8 cellular contexts compared by ENCODE assay signal in the genomic region with DNA sequence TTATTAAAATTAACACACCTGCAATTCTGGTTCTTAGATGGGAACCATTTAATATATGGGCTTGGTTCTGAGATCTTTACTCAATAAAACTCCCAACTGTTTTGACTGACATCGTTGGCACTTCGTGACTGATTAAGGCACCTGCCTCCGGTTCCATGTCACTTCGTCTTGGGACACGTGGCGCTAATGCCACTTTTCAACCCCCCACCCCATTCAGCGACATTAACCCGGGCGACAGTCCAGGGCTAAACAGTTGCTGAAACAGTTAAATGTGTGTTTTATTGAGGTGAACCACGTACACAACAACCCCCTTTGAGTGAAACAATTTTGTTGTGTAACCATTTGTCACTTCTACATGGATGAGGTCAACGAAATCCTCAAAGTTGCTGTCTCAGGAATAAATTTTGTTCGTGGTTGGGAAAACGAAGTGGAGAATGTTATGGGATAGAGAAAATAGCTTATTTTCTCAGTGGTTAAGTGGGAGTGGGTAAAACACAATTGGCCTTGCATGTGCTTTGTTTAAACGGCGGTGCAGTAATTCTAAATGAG. TPM values are rescaled to one million over a fixed set of nuclear protein-coding genes. Genes with fewer than 3 reads are reported as not detected.
DNase-seq lines count a peak whose midpoint lies in the region; ATAC-seq, FAIRE-seq and TF ChIP-seq lines count a peak whose summit lies in the region.

No MANE protein-coding gene starts in this region.

- H3K4me3 ChIP-seq in kidney (ENCODE audit: low read length in 2 of 2) = peak overlapping the region; percentile 60 to 79
- H3K4me3 ChIP-seq in testis = peak overlapping the region; percentile 76 to 86

- H3K27ac ChIP-seq in kidney (ENCODE audit: low read depth in 2 of 2, low read length in 2 of 2) = peak overlapping the region; percentile 91 to 98
- peak overlapping the region; percentile 98 to 99 for H3K27ac ChIP-seq in testis

- peak; percentile 69 for DNase-seq in activated CD4-positive, alpha-beta T cell treated with anti-CD3 and anti-CD28 coated beads, Interleukin-2, amount 10 ng/mL, durations not matched to agents 24 days and 14 days
- DNase-seq in activated CD4-positive, alpha-beta T cell treated with anti-CD3 and anti-CD28 coated beads, Interleukin-2, amount 50 U/mL, for 4 hours = no peak
- DNase-seq in kidney = no peak
- no peak for DNase-seq in testis
- no peak for DNase-seq in D341Med (ENCODE audit: low spot score)
- no peak for DNase-seq in stimulated activated CD4-positive, alpha-beta T cell treated with anti-CD3 and anti-CD28 coated beads, Interleukin-4, amount 100 ng/mL, for 1 hour

- H3K4me1 ChIP-seq in kidney (ENCODE audit: control insufficient read depth in 1 of 2, insufficient read depth in 1 of 2, low read depth in 1 of 2, low read length in 2 of 2) = peaks cover 6 to 11% of the 10 kb centered on the region in 2 donors
- H3K4me1 ChIP-seq in testis = peaks cover 25% of the 10 kb centered on the region

- no peaks in the 10 kb centered on the region for H3K27me3 ChIP-seq in testis

- TF ChIP-seq POLR2A in testis (IDR thresholded peaks at IDR 0.05) = no peak

- intact Hi-C loops in activated CD4-positive, alpha-beta T cell treated with anti-CD3 and anti-CD28 coated beads, Interleukin-2, amount 10 ng/mL, durations not matched to agents 24 days and 14 days (cut with micrococcal nuclease) = loop anchor here (2.0 to 5.0 kb wide), 2 partner anchors 22 to 225 kb away; no protein-coding TSS in a partner anchor
- intact Hi-C loops in kidney (cut with DNase I) = no loop called here
- intact Hi-C loops in testis (cut with DNase I; ENCODE audit: low total_unique reads) = loop anchor here (10.0 kb wide), 1 partner anchor 92 kb away; no protein-coding TSS in a partner anchor

- H3K9me3 ChIP-seq in kidney (ENCODE audit: control insufficient read depth in 1 of 2, low read length in 2 of 2) = no peaks in the 10 kb centered on the region
- no peaks in the 10 kb centered on the region for H3K9me3 ChIP-seq in testis

- H3K4me1 Mint-ChIP-seq in activated CD4-positive, alpha-beta T cell treated with anti-CD3 and anti-CD28 coated beads, Interleukin-2, amount 10 ng/mL, durations not matched to agents 24 days and 14 days = peaks cover 36% of the 10 kb centered on the region
- peaks cover 45% of the 10 kb centered on the region for H3K4me1 Mint-ChIP-seq in activated naive CD8-positive, alpha-beta T cell (ENCODE audit: low read depth)

- peak overlapping the region; percentile 66 to 88 for H3K9ac ChIP-seq in kidney (ENCODE audit: low read length in 2 of 2)

- no peaks in the 10 kb centered on the region for H3K36me3 ChIP-seq in kidney (ENCODE audit: control insufficient read depth in 1 of 2, insufficient read depth in 2 of 2, low read length in 2 of 2)
- no peaks in the 10 kb centered on the region for H3K36me3 ChIP-seq in testis (ENCODE audit: low read depth, missing control alignments)

- H3K36me3 Mint-ChIP-seq in activated CD4-positive, alpha-beta T cell treated with anti-CD3 and anti-CD28 coated beads, Interleukin-2, amount 10 ng/mL, durations not matched to agents 24 days and 14 days (ENCODE audit: low read depth) = no peaks in the 10 kb centered on the region
- no peaks in the 10 kb centered on the region for H3K36me3 Mint-ChIP-seq in activated naive CD8-positive, alpha-beta T cell

- H3K27me3 Mint-ChIP-seq in activated CD4-positive, alpha-beta T cell treated with anti-CD3 and anti-CD28 coated beads, Interleukin-2, amount 10 ng/mL, durations not matched to agents 24 days and 14 days = no peaks in the 10 kb centered on the region
- H3K27me3 Mint-ChIP-seq in activated naive CD8-positive, alpha-beta T cell = no peaks in the 10 kb centered on the region

- no peak for ATAC-seq in HG02884 (IDR thresholded peaks at IDR 0.05; ENCODE audit: unreplicated experiment)

- FAIRE-seq in kidney (lab: Jason Lieb, UNC) = no peak

- peak overlapping the region; percentile 98 for H3K27ac Mint-ChIP-seq in activated CD4-positive, alpha-beta T cell treated with anti-CD3 and anti-CD28 coated beads, Interleukin-2, amount 10 ng/mL, durations not matched to agents 24 days and 14 days
- H3K27ac Mint-ChIP-seq in activated naive CD8-positive, alpha-beta T cell = peak overlapping the region; percentile 95

- TF ChIP-seq CTCF in kidney (IDR thresholded peaks at IDR 0.05; ENCODE audit: borderline replicate concordance, extremely low read depth, insufficient read depth) (no peak), testis (IDR thresholded peaks at IDR 0.05) (no peak)

- peaks cover 3% of the 10 kb centered on the region for H3K9me3 Mint-ChIP-seq in activated CD4-positive, alpha-beta T cell treated with anti-CD3 and anti-CD28 coated beads, Interleukin-2, amount 10 ng/mL, durations not matched to agents 24 days and 14 days
- no peaks in the 10 kb centered on the region for H3K9me3 Mint-ChIP-seq in activated naive CD8-positive, alpha-beta T cell (ENCODE audit: low read depth)

- 40 to 47% methylated on average over 15 of the region's 15 CpGs for WGBS in testis, 2 donors

- peak overlapping the region; percentile 83 for H3K4me3 Mint-ChIP-seq in activated CD4-positive, alpha-beta T cell treated with anti-CD3 and anti-CD28 coated beads, Interleukin-2, amount 10 ng/mL, durations not matched to agents 24 days and 14 days
- peak overlapping the region; percentile 86 for H3K4me3 Mint-ChIP-seq in activated naive CD8-positive, alpha-beta T cell

RNA-seq across cellular contexts. Expression of a gene that starts 9.9 kb away (rescaled TPM):
- total RNA-seq in activated CD4-positive, alpha-beta T cell treated with anti-CD3 and anti-CD28 coated beads, Interleukin-2, amount 10 ng/mL, durations not matched to agents 24 days and 14 days = 158 and 168 TPM in 2 replicates
- total RNA-seq in kidney (189 TPM), testis (100 to 1,000 TPM; 151 to 220 TPM)
- polyA plus RNA-seq in kidney (ENCODE audit: insufficient read depth, low read depth, low replicate concordance) (38.6 TPM), testis (ENCODE audit: insufficient read depth, low read depth, low replicate concordance) (56.4 TPM)
